Comparison of ENCODE assay signal across 8 cellular contexts in the genomic region with DNA sequence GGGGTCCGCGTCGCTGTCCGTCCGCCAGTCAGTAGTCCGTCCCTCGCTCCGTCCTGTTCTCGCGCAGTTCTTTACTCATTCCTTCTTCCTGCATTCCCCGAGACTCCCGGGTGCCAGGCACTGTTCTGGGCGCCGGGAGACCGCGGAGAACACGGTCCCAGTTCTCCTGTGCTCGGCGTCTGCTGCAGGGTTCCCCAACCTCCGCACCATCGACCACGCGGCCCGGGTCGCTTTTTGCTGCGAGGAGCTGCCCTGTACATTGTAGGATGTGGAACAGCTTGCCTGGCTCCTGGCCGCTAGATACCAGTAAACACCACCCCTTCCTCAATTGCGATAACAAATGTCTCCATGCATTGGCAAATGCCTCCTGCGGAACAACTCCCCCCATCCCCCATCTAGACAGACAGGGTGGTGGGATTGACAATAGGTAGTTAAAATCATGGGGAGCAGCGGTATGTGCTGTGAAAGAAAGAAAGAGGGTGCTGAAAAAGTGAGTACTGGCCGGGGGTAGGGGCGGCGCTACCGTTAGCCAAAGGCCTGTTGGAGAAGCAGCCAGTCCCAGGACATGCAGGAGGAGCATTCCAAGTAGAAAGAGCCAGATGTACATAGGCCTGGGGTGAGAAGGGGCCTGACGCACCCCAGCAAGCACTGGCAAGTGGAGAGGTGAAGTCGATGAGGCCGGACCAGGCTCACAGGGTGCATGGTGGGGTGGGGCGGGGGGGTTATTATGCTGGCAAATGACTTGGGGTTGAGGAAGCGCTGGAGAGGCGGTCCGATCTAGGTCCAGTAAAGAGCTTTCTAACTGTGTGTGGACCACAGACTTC. TPM values are rescaled to one million over a fixed set of nuclear protein-coding genes. Genes with fewer than 3 reads are reported as not detected.
A peak's percentile ranks its signal among the peaks of the same experiment; 100 is the strongest.
DNase-seq lines count a peak whose midpoint lies in the region; ATAC-seq and TF ChIP-seq lines count a peak whose summit lies in the region.

No MANE protein-coding gene starts in this region.

- no peaks in the 10 kb centered on the region for H3K27me3 ChIP-seq in Caco-2 (replicated peaks; ENCODE audit: control insufficient read depth, insufficient read depth, low read length)
- no peaks in the 10 kb centered on the region for H3K27me3 ChIP-seq in Karpas-422 (ENCODE audit: low read length)

- TSS peak; percentile 74 for BruUV-seq in Caco-2 (replicated peaks; lab: Mats Ljungman, UMichigan)

- DNase-seq in Caco-2 (no peak), Karpas-422 (peak; percentile 72), immature natural killer cell (no peak)
- DNase-seq in activated effector memory CD4-positive, alpha-beta T cell treated with anti-CD3 and anti-CD28 coated beads, Interleukin-2, amount 50 U/mL, for 16 hours, result no peak

- H3K4me1 Mint-ChIP-seq in Caco-2 (ENCODE audit: low read depth, unreplicated experiment) (peaks cover 25% of the 10 kb centered on the region), immature natural killer cell (peaks cover 46 to 49% of the 10 kb centered on the region in 2 donors)
- H3K4me1 Mint-ChIP-seq in stimulated activated memory B cell treated with anti-CD40 and anti-IgM and Interleukin-4, amounts not matched to agents 10 μg/mL and 1 μg/mL and 100 μg/mL, for 72 hours, result peaks cover 76% of the 10 kb centered on the region

- no peak overlapping the region for H2AFZ ChIP-seq in Karpas-422 (ENCODE audit: low read length)

- H3K36me3 Mint-ChIP-seq in Caco-2 (ENCODE audit: insufficient read depth, unreplicated experiment) (peaks cover 45% of the 10 kb centered on the region), immature natural killer cell (no peaks in the 10 kb centered on the region)
- H3K36me3 Mint-ChIP-seq in stimulated activated memory B cell treated with anti-CD40 and anti-IgM and Interleukin-4, amounts not matched to agents 10 μg/mL and 1 μg/mL and 100 μg/mL, for 72 hours, result peaks cover 26% of the 10 kb centered on the region

- H3K4me3 ChIP-seq in Caco-2 (ENCODE audit: low read depth, low read length), result peak overlapping the region; percentile 72
- peak overlapping the region; percentile 87 for H3K4me3 ChIP-seq in Karpas-422 (ENCODE audit: low read length)

- H3K9me3 Mint-ChIP-seq in Caco-2 (ENCODE audit: unreplicated experiment) (no peaks in the 10 kb centered on the region), immature natural killer cell (no peaks in the 10 kb centered on the region)
- H3K9me3 Mint-ChIP-seq in stimulated activated memory B cell treated with anti-CD40 and anti-IgM and Interleukin-4, amounts not matched to agents 10 μg/mL and 1 μg/mL and 100 μg/mL, for 72 hours, result no peaks in the 10 kb centered on the region

- intact Hi-C loops in Caco-2 (cut with micrococcal nuclease; ENCODE audit: unreplicated experiment), result no loop called here

- WGBS in adipose tissue, 3 donors, result 4 to 13% (median 7%) methylated on average over 33 to 41 of the region's 41 CpGs

- H3K9me3 ChIP-seq in Caco-2 (no peaks in the 10 kb centered on the region), Karpas-422 (ENCODE audit: low read length) (no peaks in the 10 kb centered on the region)

- H3K9ac ChIP-seq in Karpas-422 (ENCODE audit: low read length), result peak overlapping the region; percentile 81

- ATAC-seq in stimulated activated memory B cell treated with anti-CD40 and anti-IgM and Interleukin-4, amounts not matched to agents 10 μg/mL and 1 μg/mL and 100 μg/mL, for 72 hours, result no peak
- ATAC-seq in GM18868 (IDR thresholded peaks at IDR 0.05; ENCODE audit: unreplicated experiment) (no peak), HG02763 (IDR thresholded peaks at IDR 0.05; ENCODE audit: unreplicated experiment) (no peak)

- TF ChIP-seq CTCF in Caco-2 (IDR thresholded peaks at IDR 0.05; ENCODE audit: insufficient read depth in 1 of 2, low read depth in 1 of 2, low read length in 1 of 2, severe bottlenecking in 1 of 2, unreplicated experiment in 1 of 2), result no peak

- POLR2A ChIA-PET in Caco-2 (lab: Charles Lee), result interaction anchor here (0.6 to 1.9 kb wide), 29 partner anchors 7 to 1566 kb away, joined by 3 to 20 read pairs (median 4); a partner anchor contains a TSS

- H3K4me3 Mint-ChIP-seq in Caco-2 (ENCODE audit: unreplicated experiment) (peak overlapping the region; percentile 80), immature natural killer cell (peak overlapping the region; percentile 87 to 97 (median 92))
- peak overlapping the region; percentile 95 for H3K4me3 Mint-ChIP-seq in stimulated activated memory B cell treated with anti-CD40 and anti-IgM and Interleukin-4, amounts not matched to agents 10 μg/mL and 1 μg/mL and 100 μg/mL, for 72 hours

- H3K79me2 ChIP-seq in Karpas-422 (ENCODE audit: low read length), result peaks cover 68% of the 10 kb centered on the region

- H3K27ac Mint-ChIP-seq in Caco-2 (ENCODE audit: unreplicated experiment) (peak overlapping the region; percentile 96), immature natural killer cell (peak overlapping the region; percentile 66 to 93 (median 88))
- peak overlapping the region; percentile 84 for H3K27ac Mint-ChIP-seq in stimulated activated memory B cell treated with anti-CD40 and anti-IgM and Interleukin-4, amounts not matched to agents 10 μg/mL and 1 μg/mL and 100 μg/mL, for 72 hours

- H3K4me1 ChIP-seq in Caco-2 (peaks cover 39% of the 10 kb centered on the region), Karpas-422 (ENCODE audit: low read length) (peaks cover 77% of the 10 kb centered on the region)

- peaks cover 70% of the 10 kb centered on the region for H4K20me1 ChIP-seq in Karpas-422 (ENCODE audit: insufficient read depth, low read depth, low read length)

- H3K36me3 ChIP-seq in Caco-2 (ENCODE audit: control insufficient read depth, insufficient read depth, low read length), result peaks cover 8% of the 10 kb centered on the region
- peaks cover 28% of the 10 kb centered on the region for H3K36me3 ChIP-seq in Karpas-422 (ENCODE audit: insufficient read depth, low read length)

- no peaks in the 10 kb centered on the region for H3K9me2 ChIP-seq in Karpas-422 (replicated peaks; ENCODE audit: insufficient read depth, low read length)

- H3K27me3 Mint-ChIP-seq in Caco-2 (ENCODE audit: insufficient read depth, unreplicated experiment), result peaks cover 3% of the 10 kb centered on the region
- peaks cover 7 to 12% (median 9%) of the 10 kb centered on the region in 3 donors for H3K27me3 Mint-ChIP-seq in immature natural killer cell (ENCODE audit: low read depth in 3 of 3)
- no peaks in the 10 kb centered on the region for H3K27me3 Mint-ChIP-seq in stimulated activated memory B cell treated with anti-CD40 and anti-IgM and Interleukin-4, amounts not matched to agents 10 μg/mL and 1 μg/mL and 100 μg/mL, for 72 hours

- CTCF ChIA-PET in Caco-2 (lab: Charles Lee), result interaction anchor here (0.6 to 1.2 kb wide), 8 partner anchors 16 to 450 kb away, joined by 3 to 10 read pairs (median 3); a partner anchor contains a TSS

- H3K27ac ChIP-seq in Karpas-422 (ENCODE audit: low read length), result peak overlapping the region; percentile 50
- H3K27ac ChIP-seq in adipose tissue (ENCODE audit: low read depth, low read length), result peak overlapping the region; percentile 4

- H3K4me2 ChIP-seq in Karpas-422 (ENCODE audit: low read depth, low read length, poor library complexity, severe bottlenecking), result peak overlapping the region; percentile 82

RNA-seq across cellular contexts. Expression of a gene that starts 0.7 kb away (rescaled TPM):
- total RNA-seq in Caco-2 (2022), result 61.4 and 66.3 TPM in 2 replicates
- 68.3 and 110 TPM in 2 replicates for total RNA-seq in Karpas-422 (2014; rRNA removed; shearing (Covaris generic); ENCODE audit: low replicate concordance)
- polyA plus RNA-seq in adipose tissue (10 to 100 TPM; 24.3 to 42.1 (median 42.0) TPM), immature natural killer cell (1 to 10 TPM; 5.2 to 6.9 (median 5.6) TPM)

RNA-seq across cellular contexts. Expression of a gene that starts 7.8 kb away (rescaled TPM):
- total RNA-seq in Caco-2 (2022), result 1.0 and 1.2 TPM in 2 replicates
- total RNA-seq in Karpas-422 (2014; rRNA removed; shearing (Covaris generic); ENCODE audit: low replicate concordance), result 12.8 and 15.0 TPM in 2 replicates
- 10 to 100 TPM in 1 of 3 donors, 1 to 10 TPM in 2; 1.4 to 24.8 (median 1.9) TPM for polyA plus RNA-seq in adipose tissue
- 1 to 10 TPM in 1 of 3 donors, under 1 TPM in 1, not detected in 1; 0.34 to 1.4 TPM for polyA plus RNA-seq in immature natural killer cell

RNA-seq across cellular contexts. Expression of a gene that starts 20.5 kb away (rescaled TPM):
- 70.5 and 76.2 TPM in 2 replicates for total RNA-seq in Caco-2 (2022)
- total RNA-seq in Karpas-422 (2014; rRNA removed; shearing (Covaris generic); ENCODE audit: low replicate concordance), result 72.8 and 110 TPM in 2 replicates
- 10 to 100 TPM; 36.9 to 89.6 (median 83.7) TPM for polyA plus RNA-seq in adipose tissue
- polyA plus RNA-seq in immature natural killer cell, result 1 to 10 TPM; 2.7 to 6.7 (median 2.8) TPM

RNA-seq across cellular contexts. Expression of a gene that starts 40.2 kb away (rescaled TPM):
- total RNA-seq in Caco-2 (2022), result 6.6 and 10.8 TPM in 2 replicates
- 0.14 TPM in 1 of 2 replicates, not detected in the other for total RNA-seq in Karpas-422 (2014; rRNA removed; shearing (Covaris generic); ENCODE audit: low replicate concordance)
- under 1 TPM; 0.22 to 0.35 (median 0.30) TPM for polyA plus RNA-seq in adipose tissue
- polyA plus RNA-seq in immature natural killer cell, result not detected

RNA-seq across cellular contexts. Expression of a gene that starts 49.0 kb away (rescaled TPM):
- 53.1 and 59.7 TPM in 2 replicates for total RNA-seq in Caco-2 (2022)
- total RNA-seq in Karpas-422 (2014; rRNA removed; shearing (Covaris generic); ENCODE audit: low replicate concordance), result 46.3 and 67.0 TPM in 2 replicates
- polyA plus RNA-seq in adipose tissue (10 to 100 TPM; 53.8 to 56.0 (median 53.9) TPM), immature natural killer cell (10 to 100 TPM; 22.5 to 39.1 (median 36.9) TPM)
